In genomic region chr16:86291491-86291890, GRCh38 we compare ENCODE assay signal across 21 cellular contexts.
"Had no signal": no experiment of that assay in that cellular context is flagged by ENCODE, and none has a peak within 500 bp of the region (broad histone marks: within the 10 kb centered on the region; RNA-seq: fewer than 3 reads in every experiment).

No MANE protein-coding gene starts in this region.

- H3K27ac ChIP-seq: left lung, lower lobe of right lung, ovary, right atrium auricular region, right lobe of liver, tibial nerve, vagina had no signal

- H3K27me3 ChIP-seq: ovary, right lobe of liver had no signal

- H3K4me3 ChIP-seq: left lung, lower lobe of right lung, ovary, right atrium auricular region, right lobe of liver, smooth muscle cell, tibial nerve, vagina had no signal

- H3K9me3 ChIP-seq: left lung, lower lobe of right lung, ovary, right atrium auricular region, right lobe of liver, tibial nerve, vagina had no signal

- H3K4me2 ChIP-seq: smooth muscle cell had no signal

- H3K4me1 ChIP-seq: left lung, lower lobe of right lung, right atrium auricular region, right lobe of liver had no signal

- H3K36me3 ChIP-seq: left lung, lower lobe of right lung, ovary, right atrium auricular region, right lobe of liver, tibial nerve, vagina had no signal

- DNase-seq: hypothalamus; immature natural killer cell; kidney; left colon; lower lobe of right lung; naive thymus-derived CD8-positive, alpha-beta T cell; ovary; stimulated activated CD4-positive, alpha-beta T cell treated with anti-CD3 and anti-CD28 coated beads, Interleukin-1b, Interleukin-23, amount 100 ng/mL, for 48 hours; stimulated activated CD4-positive, alpha-beta T cell treated with anti-CD3 and anti-CD28 coated beads, Interleukin-2, amount 100 ng/mL, for 48 hours; stimulated activated CD4-positive, alpha-beta T cell treated with anti-CD3 and anti-CD28 coated beads, Interleukin-4, amount 100 ng/mL, for 4 hours; stimulated activated CD8-positive, alpha-beta memory T cell treated with anti-CD3 and anti-CD28 coated beads, Interleukin-4, amount 100 ng/mL, for 48 hours; stimulated activated naive CD4-positive, alpha-beta T cell treated with Interleukin-2 at 50 U/mL for 16 hours; stimulated activated naive CD8-positive, alpha-beta T cell treated with anti-CD3 and anti-CD28 coated beads, Interleukin-15, amount 100 ng/mL, for 72 hours; substantia nigra had no signal

- ATAC-seq: left colon; left lung; lower lobe of right lung; naive thymus-derived CD8-positive, alpha-beta T cell; right lobe of liver; stimulated activated memory B cell treated with anti-CD40 and anti-IgM and Interleukin-4, amounts not matched to agents 10 μg/mL and 1 μg/mL and 100 μg/mL, for 72 hours; stimulated activated naive CD8-positive, alpha-beta T cell treated with anti-CD3 and anti-CD28 coated beads, Interleukin-15, amount 100 ng/mL, for 72 hours had no signal
